In genomic region chr10:100999742-101000601, GRCh38 we compare ENCODE assay signal across 8 cellular contexts. TPM values are rescaled to one million over a fixed set of nuclear protein-coding genes. Genes with fewer than 3 reads are reported as not detected.
DNase-seq lines count a peak whose midpoint lies in the region; ATAC-seq and TF ChIP-seq lines count a peak whose summit lies in the region.

Gene LZTS2 (plus strand): TSS chr10:100999808. CDS start chr10:101002539, 2,731 bp downstream.

- no peaks in the 10 kb centered on the region for H3K9me3 Mint-ChIP-seq in activated CD8-positive, alpha-beta memory T cell treated with anti-CD3 and anti-CD28 coated beads, Interleukin-2, amount 10 ng/mL, durations not matched to agents 7 days and 5 days (ENCODE audit: low read depth)
- H3K9me3 Mint-ChIP-seq in T-cell (no peaks in the 10 kb centered on the region), naive B cell (no peaks in the 10 kb centered on the region)

- 7 to 17% methylated on average over 7 to 13 of the region's 59 CpGs for whole genome bisulfite sequencing in esophagus squamous epithelium, 2 donors

- CTCF ChIA-PET in activated CD8-positive, alpha-beta memory T cell treated with anti-CD3 and anti-CD28 coated beads, Interleukin-2, amount 10 ng/mL, durations not matched to agents 7 days and 5 days (lab: Charles Lee) = interaction anchor here (0.9 to 13.2 kb wide), 8 partner anchors 12 to 447 kb away, joined by 3 to 174 read pairs (median 6); partner anchors contain the start of genes PDZD7 and SFXN3
- CTCF ChIA-PET in T-cell (lab: Charles Lee) = interaction anchor here in 1 of 2 donors (0.9 kb wide), 1 partner anchor 14 kb away, joined by 4 read pairs; no protein-coding TSS in a partner anchor

- intact Hi-C loops in esophagus squamous epithelium (cut with DNase I) = no loop called here

- peaks cover 22% of the 10 kb centered on the region for H3K4me1 Mint-ChIP-seq in activated CD8-positive, alpha-beta memory T cell treated with anti-CD3 and anti-CD28 coated beads, Interleukin-2, amount 10 ng/mL, durations not matched to agents 7 days and 5 days
- peaks cover 24 to 32% (median 30%) of the 10 kb centered on the region in 3 donors for H3K4me1 Mint-ChIP-seq in T-cell
- peaks cover 23 to 40% (median 34%) of the 10 kb centered on the region in 3 donors for H3K4me1 Mint-ChIP-seq in naive B cell

- H3K36me3 Mint-ChIP-seq in activated CD8-positive, alpha-beta memory T cell treated with anti-CD3 and anti-CD28 coated beads, Interleukin-2, amount 10 ng/mL, durations not matched to agents 7 days and 5 days = no peaks in the 10 kb centered on the region
- H3K36me3 Mint-ChIP-seq in T-cell (no peaks in the 10 kb centered on the region), naive B cell (no peaks in the 10 kb centered on the region)

- peaks cover 34 to 77% (median 36%) of the 10 kb centered on the region in 3 donors for H3K4me1 ChIP-seq in esophagus squamous epithelium

- no peak for TF ChIP-seq CTCF in esophagus squamous epithelium (IDR thresholded peaks at IDR 0.05)

- peaks cover 10 to 27% (median 15%) of the 10 kb centered on the region in 3 donors for H3K36me3 ChIP-seq in esophagus squamous epithelium

- ATAC-seq in activated CD8-positive, alpha-beta memory T cell treated with anti-CD3 and anti-CD28 coated beads, Interleukin-2, amount 10 ng/mL, durations not matched to agents 7 days and 5 days = no peak
- ATAC-seq in T-cell (replicated peaks in 1 of 4) = no peak
- no peak for ATAC-seq in naive B cell (ENCODE audit: low read depth in 2 of 2)

- no peak for TF ChIP-seq POLR2A in esophagus squamous epithelium (IDR thresholded peaks at IDR 0.05)

- in situ Hi-C loops in KBM-7 (cut with MboI; ENCODE audit: low pct_unique_long_range_greater_than_20kb, low sequenced_read_pairs) = no loop called here

- H3K9me3 ChIP-seq in esophagus squamous epithelium = no peaks in the 10 kb centered on the region

- H3K4me3 Mint-ChIP-seq in activated CD8-positive, alpha-beta memory T cell treated with anti-CD3 and anti-CD28 coated beads, Interleukin-2, amount 10 ng/mL, durations not matched to agents 7 days and 5 days = peak within 1 kb of the TSS; percentile 76
- H3K4me3 Mint-ChIP-seq in T-cell = peak within 1 kb of the TSS; percentile 78 to 95 (median 92)
- H3K4me3 Mint-ChIP-seq in naive B cell = peak within 1 kb of the TSS; percentile 81 to 98 (median 90)

- peak within 1 kb of the TSS; percentile 98 to 100 (median 100) for H3K27ac ChIP-seq in esophagus squamous epithelium

- H3K27me3 Mint-ChIP-seq in activated CD8-positive, alpha-beta memory T cell treated with anti-CD3 and anti-CD28 coated beads, Interleukin-2, amount 10 ng/mL, durations not matched to agents 7 days and 5 days = no peaks in the 10 kb centered on the region
- H3K27me3 Mint-ChIP-seq in T-cell (no peaks in the 10 kb centered on the region), naive B cell (no peaks in the 10 kb centered on the region)

- no peaks in the 10 kb centered on the region for H3K27me3 ChIP-seq in esophagus squamous epithelium

- peak within 1 kb of the TSS; percentile 82 to 97 (median 96) for H3K4me3 ChIP-seq in esophagus squamous epithelium

- peak within 1 kb of the TSS; percentile 80 for H3K27ac Mint-ChIP-seq in activated CD8-positive, alpha-beta memory T cell treated with anti-CD3 and anti-CD28 coated beads, Interleukin-2, amount 10 ng/mL, durations not matched to agents 7 days and 5 days
- H3K27ac Mint-ChIP-seq in T-cell (peak within 1 kb of the TSS; percentile 85 to 92), naive B cell (peak within 1 kb of the TSS; percentile 86 to 99 (median 96))

- POLR2A ChIA-PET in T-cell (lab: Charles Lee) = no interaction called here

- DNase-seq in activated CD8-positive, alpha-beta memory T cell treated with anti-CD3 and anti-CD28 coated beads, Interleukin-2, amount 10 ng/mL, durations not matched to agents 7 days and 5 days = no peak
- DNase-seq in activated CD8-positive, alpha-beta memory T cell treated with anti-CD3 and anti-CD28 coated beads, Interleukin-2, amount 50 U/mL, for 4 hours = no peak
- DNase-seq in T-cell (no peak), esophagus squamous epithelium (lab: John Stamatoyannopoulos, UW) (no peak), naive B cell (no peak), NCI-H524 (lab: John Stamatoyannopoulos, UW) (no peak), KBM-7 (no peak)
- no peak for DNase-seq in stimulated activated CD4-positive, alpha-beta T cell treated with anti-CD3 and anti-CD28 coated beads, Interleukin-2, amount 100 ng/mL, for 48 hours

RNA-seq across cellular contexts. Expression of gene LZTS2, which starts in this region (rescaled TPM):
- 10 to 100 TPM; 12.6 to 12.7 TPM for total RNA-seq in activated CD8-positive, alpha-beta memory T cell treated with anti-CD3 and anti-CD28 coated beads, Interleukin-2, amount 10 ng/mL, durations not matched to agents 7 days and 5 days
- 10 to 100 TPM; 16.4 to 39.5 (median 35.4) TPM for total RNA-seq in T-cell
- total RNA-seq in esophagus squamous epithelium = 10 to 100 TPM; 26.7 to 55.2 (median 41.4) TPM
- 10 to 100 TPM in 5 of 6 donors, 1 to 10 TPM in 1; 2.2 to 21.5 (median 13.2) TPM for polyA plus RNA-seq in naive B cell (ENCODE audit: low read depth in 6 of 6)
